ENCODE assay signal across 8 cellular contexts in genomic region chr5:112995764-112996618, GRCh38. TPM values are rescaled to one million over a fixed set of nuclear protein-coding genes. Genes with fewer than 3 reads are reported as not detected.
DNase-seq lines count a peak whose midpoint lies in the region; ATAC-seq, FAIRE-seq and TF ChIP-seq lines count a peak whose summit lies in the region.

No MANE protein-coding gene starts in this region.

- peak; percentile 78 for ATAC-seq in HG02870 (IDR thresholded peaks at IDR 0.05; ENCODE audit: unreplicated experiment)

- peak; percentile 90 for FAIRE-seq in A204.1 (lab: Jason Lieb, UNC)

- in situ Hi-C loops in GM13976 (cut with MboI; ENCODE audit: low sequenced_read_pairs, unreplicated experiment), result loop anchor here (25.0 kb wide), 1 partner anchor 516 kb away; the partner anchor contains the start of gene YTHDC2

- peak; percentile 55 for DNase-seq in GM13976 (ENCODE audit: low spot score)
- DNase-seq in NCI-H2081 treated with DMSO at 0.1 percent for 48 hours (lab: John Stamatoyannopoulos, UW), result peak; percentile 7
- peak; percentile 63 for DNase-seq in activated CD4-positive, alpha-beta T cell treated with anti-CD3 and anti-CD28 coated beads for 1 hour
- peak; percentile 67 for DNase-seq in cerebellum (ENCODE audit: low spot score)
- DNase-seq in left kidney (ENCODE audit: low read depth, low spot score), result peak; percentile 81
- DNase-seq in stimulated activated CD4-positive, alpha-beta T cell treated with anti-CD3 and anti-CD28 coated beads, Interleukin-4, amount 100 ng/mL, for 48 hours (ENCODE audit: low read depth in 2 of 2), result peak; percentile 63 to 76

- peak; percentile 86 for TF ChIP-seq CTCF in GM13976 (IDR thresholded peaks at IDR 0.05; ENCODE audit: borderline replicate concordance, control extremely low read depth, extremely low read depth, insufficient read depth, missing control alignments)

RNA-seq across cellular contexts. Expression of gene DCP2, which starts 19.4 kb away (rescaled TPM):
- total RNA-seq in cerebellum, result 84.1 TPM

Comparison
In these comparisons a context has a peak if more than half of its experiments do, and no peak if none do; other contexts are left out.
1. Peak in every context shown above with its lines: DNase-seq and ATAC-seq.
2. DNase-seq: peak in every context shown above with its lines; median percentile 81 in left kidney; 70 in stimulated activated CD4-positive, alpha-beta T cell treated with anti-CD3 and anti-CD28 coated beads, Interleukin-4, amount 100 ng/mL, for 48 hours; 67 in cerebellum; 63 in activated CD4-positive, alpha-beta T cell treated with anti-CD3 and anti-CD28 coated beads for 1 hour; 55 in GM13976; 7 in NCI-H2081 treated with DMSO at 0.1 percent for 48 hours.